8 cellular contexts compared by ENCODE assay signal in genomic region chr17:38509772-38510423, GRCh38.
DNase-seq lines count a peak whose midpoint lies in the region; ATAC-seq, FAIRE-seq and TF ChIP-seq lines count a peak whose summit lies in the region.

No MANE protein-coding gene starts in this region.

- H3K4me1 ChIP-seq in kidney (ENCODE audit: control insufficient read depth in 1 of 2, insufficient read depth in 1 of 2, low read depth in 1 of 2, low read length in 2 of 2) (no peaks in the 10 kb centered on the region), suprapubic skin (peaks cover 28% of the 10 kb centered on the region)

- FAIRE-seq in kidney (lab: Jason Lieb, UNC) = no peak

- no peak for TF ChIP-seq POLR2A in suprapubic skin (IDR thresholded peaks at IDR 0.05)

- no peak for TF ChIP-seq CTCF in brain (conservative IDR thresholded peaks at IDR 0.05)
- TF ChIP-seq CTCF in kidney (IDR thresholded peaks at IDR 0.05; ENCODE audit: borderline replicate concordance, extremely low read depth, insufficient read depth) = no peak
- TF ChIP-seq CTCF in suprapubic skin (IDR thresholded peaks at IDR 0.05) = no peak

- H3K4me3 ChIP-seq in kidney (ENCODE audit: low read length in 2 of 2) (no peak overlapping the region), suprapubic skin (peak overlapping the region; percentile 41)

- intact Hi-C loops in activated CD4-positive, alpha-beta T cell treated with anti-CD3 and anti-CD28 coated beads for 36 hours (cut with DNase I, micrococcal nuclease) = loop anchor here in 1 of 2 experiments (1.0 to 10.0 kb wide), 2 partner anchors 18 to 65 kb away; no protein-coding TSS in a partner anchor
- intact Hi-C loops in kidney (cut with DNase I) = no loop called here

- H3K9me3 ChIP-seq in kidney (ENCODE audit: control insufficient read depth in 1 of 2, low read length in 2 of 2) (no peaks in the 10 kb centered on the region), suprapubic skin (no peaks in the 10 kb centered on the region)

- no peak overlapping the region for H3K27ac ChIP-seq in kidney (ENCODE audit: low read depth in 2 of 2, low read length in 2 of 2)
- H3K27ac ChIP-seq in suprapubic skin = no peak overlapping the region

- no peaks in the 10 kb centered on the region for H3K36me3 ChIP-seq in kidney (ENCODE audit: control insufficient read depth in 1 of 2, insufficient read depth in 2 of 2, low read length in 2 of 2)
- H3K36me3 ChIP-seq in suprapubic skin = peaks cover 20% of the 10 kb centered on the region

- CTCF ChIA-PET in activated CD4-positive, alpha-beta T cell treated with anti-CD3 and anti-CD28 coated beads for 36 hours (lab: Charles Lee) = interaction anchor here (0.5 to 2.0 kb wide), 11 partner anchors 13 to 219 kb away, joined by 3 to 8 read pairs (median 4); no protein-coding TSS in a partner anchor

- H3K27me3 Mint-ChIP-seq in activated CD4-positive, alpha-beta T cell treated with anti-CD3 and anti-CD28 coated beads for 36 hours = peaks cover 33% of the 10 kb centered on the region
- peaks cover 43% of the 10 kb centered on the region for H3K27me3 Mint-ChIP-seq in brain

- H3K9me3 Mint-ChIP-seq in activated CD4-positive, alpha-beta T cell treated with anti-CD3 and anti-CD28 coated beads for 36 hours (ENCODE audit: low read depth) = no peaks in the 10 kb centered on the region
- H3K9me3 Mint-ChIP-seq in brain = peaks cover 0 to 4% (median 0%) of the 10 kb centered on the region in 5 experiments

- H3K27ac Mint-ChIP-seq in activated CD4-positive, alpha-beta T cell treated with anti-CD3 and anti-CD28 coated beads for 36 hours = peak overlapping the region; percentile 77
- peak overlapping the region in 4 of 5 experiments; percentile 62 to 94 (median 80) for H3K27ac Mint-ChIP-seq in brain

- H3K4me3 Mint-ChIP-seq in activated CD4-positive, alpha-beta T cell treated with anti-CD3 and anti-CD28 coated beads for 36 hours = peak overlapping the region; percentile 74
- H3K4me3 Mint-ChIP-seq in brain = peak overlapping the region; percentile 33 to 86 (median 82)

- H3K4me1 Mint-ChIP-seq in activated CD4-positive, alpha-beta T cell treated with anti-CD3 and anti-CD28 coated beads for 36 hours = peaks cover 7% of the 10 kb centered on the region
- peaks cover 30% of the 10 kb centered on the region for H3K4me1 Mint-ChIP-seq in brain

- DNase-seq in activated CD4-positive, alpha-beta T cell treated with anti-CD3 and anti-CD28 coated beads for 36 hours = no peak
- no peak for DNase-seq in activated CD4-positive, alpha-beta T cell treated with anti-CD3 and anti-CD28 coated beads for 1 hour
- peak; percentile 73 for DNase-seq in kidney
- no peak for DNase-seq in suprapubic skin (ENCODE audit: low spot score in 2 of 2)
- DNase-seq in NCI-H1694 treated with DMSO at 0.1 percent for 48 hours (lab: John Stamatoyannopoulos, UW) = no peak
- no peak for DNase-seq in OCI-M1 (lab: John Stamatoyannopoulos, UW)

- TF ChIP-seq EP300 in suprapubic skin (IDR thresholded peaks at IDR 0.05) = no peak

- 41% methylated on average over 5 of the region's 81 CpGs for WGBS in suprapubic skin

- no peaks in the 10 kb centered on the region for H3K36me3 Mint-ChIP-seq in activated CD4-positive, alpha-beta T cell treated with anti-CD3 and anti-CD28 coated beads for 36 hours (ENCODE audit: low read depth)
- H3K36me3 Mint-ChIP-seq in brain = peaks cover 20% of the 10 kb centered on the region

- no peak overlapping the region for H3K9ac ChIP-seq in kidney (ENCODE audit: low read length in 2 of 2)

- peak; percentile 24 for ATAC-seq in activated CD4-positive, alpha-beta T cell treated with anti-CD3 and anti-CD28 coated beads for 36 hours
- no peak for ATAC-seq in HG03460 (IDR thresholded peaks at IDR 0.05; ENCODE audit: unreplicated experiment)

- POLR2A ChIA-PET in activated CD4-positive, alpha-beta T cell treated with anti-CD3 and anti-CD28 coated beads for 36 hours (lab: Charles Lee) = interaction anchor here (0.7 kb wide), 1 partner anchor 15 kb away, joined by 3 read pairs; no protein-coding TSS in a partner anchor

- peaks cover 9% of the 10 kb centered on the region for H3K27me3 ChIP-seq in suprapubic skin
